ENCODE assay signal across 9 cellular contexts in the genomic region with DNA sequence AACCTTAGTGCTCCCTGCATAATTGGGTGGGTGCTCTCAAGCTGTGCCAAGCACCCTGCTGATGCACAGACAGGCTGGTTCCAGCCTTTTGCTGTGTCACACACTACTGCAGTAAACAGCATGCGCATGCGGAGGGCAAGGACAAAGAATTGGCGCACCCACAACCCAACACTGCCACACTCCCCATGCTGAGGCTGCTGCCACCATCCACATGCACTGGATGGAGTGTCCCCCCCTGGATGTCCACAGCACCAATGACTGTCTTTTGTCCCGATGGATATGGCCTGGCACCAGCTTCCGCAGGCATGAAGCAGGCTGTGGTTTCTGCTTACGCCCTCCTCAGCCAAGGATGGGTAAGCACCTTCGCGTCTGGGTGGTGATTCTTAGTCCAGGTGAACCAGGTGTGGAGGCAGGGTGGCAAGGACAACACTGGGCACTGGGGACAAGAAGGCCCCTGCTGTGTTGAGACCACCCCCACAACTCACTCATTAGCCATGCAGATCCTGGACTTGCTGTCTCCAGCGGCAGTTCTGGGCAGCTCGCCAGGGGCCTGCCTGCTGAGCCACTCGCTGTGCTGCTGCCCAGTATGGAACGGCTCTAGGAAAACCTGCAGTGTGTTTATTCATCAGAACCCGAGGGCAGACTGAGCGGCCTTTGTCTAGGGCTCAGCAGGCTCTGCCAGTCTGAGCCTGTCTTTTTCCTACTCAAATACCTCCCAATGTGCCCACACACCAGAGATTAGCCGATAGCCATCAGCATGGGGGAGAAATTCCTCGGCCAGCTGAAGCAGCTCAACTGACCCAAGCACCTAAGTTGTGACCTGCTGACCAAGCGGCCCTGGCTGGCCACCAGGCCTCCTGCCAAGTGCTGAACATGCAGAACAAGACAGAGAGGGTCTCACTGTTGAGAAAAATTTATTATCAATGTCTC. TPM values are rescaled to one million over a fixed set of nuclear protein-coding genes. Genes with fewer than 3 reads are reported as not detected.
DNase-seq lines count a peak whose midpoint lies in the region; ATAC-seq, FAIRE-seq and TF ChIP-seq lines count a peak whose summit lies in the region.
"Had no signal": no experiment of that assay in that cellular context is flagged by ENCODE, and none has a peak within 500 bp of the region (broad histone marks: within the 10 kb centered on the region; RNA-seq: fewer than 3 reads in every experiment).

No MANE protein-coding gene starts in this region.

- FAIRE-seq in frontal cortex (lab: Jason Lieb, UNC) = peak; percentile 44
- FAIRE-seq: GM18507 had no signal

- no peak overlapping the region for H3K23ac ChIP-seq in H9 (ENCODE audit: insufficient read length, low read depth, low read length)

- no peak overlapping the region for H2BK15ac ChIP-seq in H9 (ENCODE audit: low read depth, low read length)

- H3K4ac ChIP-seq in H9 (ENCODE audit: low read depth, low read length) = no peak overlapping the region

- no peaks in the 10 kb centered on the region for H3K23me2 ChIP-seq in H9 (ENCODE audit: insufficient read length, low read depth, low read length, poor library complexity, severe bottlenecking)

- H3K27me3 ChIP-seq in H9 (ENCODE audit: insufficient read depth, low read length) = no peaks in the 10 kb centered on the region
- no peaks in the 10 kb centered on the region for H3K27me3 ChIP-seq in psoas muscle (ENCODE audit: insufficient read depth in 3 of 3, low read length in 2 of 3)

- no peaks in the 10 kb centered on the region for H3K27me3 Mint-ChIP-seq in H9 (ENCODE audit: low read depth)

- no peak overlapping the region for H3K14ac ChIP-seq in H9 (ENCODE audit: insufficient read depth, low read length)

- H2BK20ac ChIP-seq in H9 (ENCODE audit: low read depth, low read length, poor library complexity, severe bottlenecking) = no peak overlapping the region

- no peaks in the 10 kb centered on the region for H3K79me2 ChIP-seq in H9 (ENCODE audit: insufficient read depth, low read length)

- H3K4me1 ChIP-seq in H9 (ENCODE audit: insufficient read depth, low read length) = no peaks in the 10 kb centered on the region
- H3K4me1 ChIP-seq in psoas muscle = peaks cover 12% of the 10 kb centered on the region

- peak; percentile 38 to 50 (median 44) for ATAC-seq in psoas muscle
- ATAC-seq in GM21447 (IDR thresholded peaks at IDR 0.05; ENCODE audit: unreplicated experiment) = no peak

- no peak overlapping the region for H4K91ac ChIP-seq in H9 (ENCODE audit: insufficient read length, low read depth, low read length)

- intact Hi-C loops in psoas muscle (cut with DNase I) = no loop called here

- no peak overlapping the region for H3K4me3 ChIP-seq in psoas muscle

- no peak overlapping the region for H4K8ac ChIP-seq in H9 (replicated peaks; ENCODE audit: insufficient read length, low read depth, low read length)

- no peak for DNase-seq in H9
- peak; percentile 96 for DNase-seq in SK-MEL-5 (ENCODE audit: low read depth, low spot score)
- peak; percentile 73 for DNase-seq in frontal cortex (ENCODE audit: low spot score in 2 of 2)
- DNase-seq in psoas muscle = peak; percentile 41 to 69
- no peak for DNase-seq in SKM-1 (lab: John Stamatoyannopoulos, UW; ENCODE audit: unreplicated experiment)
- DNase-seq in SHP77 treated with DMSO at 0.1 percent for 48 hours (lab: John Stamatoyannopoulos, UW) = no peak
- no peak for DNase-seq in NCI-H2107 (lab: John Stamatoyannopoulos, UW)

- H3K9me3 Mint-ChIP-seq in H9 = no peaks in the 10 kb centered on the region

- no peak overlapping the region for H2BK12ac ChIP-seq in H9 (ENCODE audit: insufficient read length, low read depth, low read length)

- no peak overlapping the region for H4K5ac ChIP-seq in H9 (ENCODE audit: insufficient read length, low read depth, low read length)

- TF ChIP-seq CTCF in H9 (conservative IDR thresholded peaks at IDR 0.05) (no peak), psoas muscle (IDR thresholded peaks at IDR 0.05) (no peak)

- no peak overlapping the region for H2AFZ ChIP-seq in H9 (ENCODE audit: low read length)

- peaks cover 6 to 54% of the 10 kb centered on the region in 2 donors for H3K36me3 ChIP-seq in psoas muscle (ENCODE audit: insufficient read depth in 1 of 2, low read depth in 1 of 2)

- H3K27ac Mint-ChIP-seq in H9 = peak overlapping the region in 2 of 3 experiments; percentile 58 to 86; a peak in 5 of 7 replicates

- H3K36me3 Mint-ChIP-seq in H9 (ENCODE audit: insufficient read depth in 1 of 3, low read depth in 3 of 3) = peaks cover 40 to 58% (median 52%) of the 10 kb centered on the region in 3 experiments; a peak in 6 of 7 replicates

- no peak overlapping the region for H3K4me2 ChIP-seq in H9 (ENCODE audit: insufficient read depth, insufficient read length, low read length)

- no peak overlapping the region for H3K9ac ChIP-seq in H9 (ENCODE audit: extremely low read depth, insufficient read length, low read length)

- H2AK5ac ChIP-seq in H9 (ENCODE audit: insufficient read length, low read length) = no peak overlapping the region

- no peak overlapping the region for H2BK5ac ChIP-seq in H9 (ENCODE audit: insufficient read length, low read length)

- peaks cover 13 to 16% of the 10 kb centered on the region in 2 experiments for H3K4me1 Mint-ChIP-seq in H9

- no CpG with 5 or more reads among the region's 17 CpGs for WGBS in H9 (ENCODE audit: extremely low coverage, insufficient read length, low lambda C conversion rate)
- 50 to 62% (median 52%) methylated on average over 17 of the region's 17 CpGs for WGBS in psoas muscle, 3 donors

- H3K79me1 ChIP-seq in H9 (ENCODE audit: insufficient read depth, low read depth, low read length, poor library complexity, severe bottlenecking) = no peaks in the 10 kb centered on the region

- H3K56ac ChIP-seq in H9 (ENCODE audit: insufficient read length, low read depth, low read length) = no peak overlapping the region

- H3K18ac ChIP-seq in H9 (ENCODE audit: insufficient read length, low read depth, low read length) = no peak overlapping the region

- no peak overlapping the region for H3K4me3 Mint-ChIP-seq in H9

- H3K27ac ChIP-seq in H9 (ENCODE audit: insufficient read length, low read depth, low read length) (no peak overlapping the region), psoas muscle (no peak overlapping the region)

- H3K9me3 ChIP-seq in H9 (ENCODE audit: control insufficient read depth, low read depth, low read length) (no peaks in the 10 kb centered on the region), psoas muscle (no peaks in the 10 kb centered on the region)

- H2BK120ac ChIP-seq in H9 (ENCODE audit: low read depth, low read length, poor library complexity, severe bottlenecking) = no peak overlapping the region

- no peak overlapping the region for H3T11ph ChIP-seq in H9 (ENCODE audit: low read length)

- in situ Hi-C loops in SK-MEL-5 (cut with HindIII; ENCODE audit: low pct_unique_long_range_greater_than_20kb, low sequenced_read_pairs) = no loop called here

- peaks cover 2% of the 10 kb centered on the region for H4K20me1 ChIP-seq in H9 (ENCODE audit: control insufficient read depth, insufficient read depth, insufficient read length)

RNA-seq across cellular contexts. Expression of a gene that starts 8.2 kb away (rescaled TPM):
- 212 and 217 TPM in 2 replicates for total RNA-seq in H9 (2021)
- 203 and 212 TPM in 2 replicates for total RNA-seq in SK-MEL-5 (2014; rRNA removed; shearing (Covaris generic))
- polyA plus RNA-seq in SK-MEL-5 (2015; cell fraction: cytosol; rRNA removed) = 228 and 284 TPM in 2 replicates
- 297 and 335 TPM in 2 replicates for polyA plus RNA-seq in SK-MEL-5 (2015; cell fraction: nucleus; rRNA removed)
- 245 TPM for total RNA-seq in frontal cortex
- 100 to 1,000 TPM; 143 to 153 (median 147) TPM for total RNA-seq in psoas muscle
- polyA plus RNA-seq in psoas muscle = 100 to 1,000 TPM; 121 to 140 (median 139) TPM

RNA-seq across cellular contexts. Expression of a gene that starts 56.9 kb away (rescaled TPM):
- total RNA-seq in H9 (2021) (82.5 and 92.3 TPM in 2 replicates), frontal cortex (33.8 TPM), psoas muscle (10 to 100 TPM; 24.2 to 65.8 (median 40.2) TPM)
- 103 and 109 TPM in 2 replicates for total RNA-seq in SK-MEL-5 (2014; rRNA removed; shearing (Covaris generic))
- 161 and 188 TPM in 2 replicates for polyA plus RNA-seq in SK-MEL-5 (2015; cell fraction: cytosol; rRNA removed)
- polyA plus RNA-seq in SK-MEL-5 (2015; cell fraction: nucleus; rRNA removed) = 637 and 676 TPM in 2 replicates
- 10 to 100 TPM; 37.8 to 78.6 (median 77.9) TPM for polyA plus RNA-seq in psoas muscle

Comparison
In these comparisons a context has a peak if more than half of its experiments do, and no peak if none do; other contexts are left out.
1. DNase-seq: peak in SK-MEL-5 (single experiment), frontal cortex (2 of 2) and psoas muscle (2 of 2); none in H9 (single experiment), SKM-1 (single experiment), SHP77 treated with DMSO at 0.1 percent for 48 hours (single experiment) and NCI-H2107 (single experiment).